ENCODE assay signal across 8 cellular contexts in genomic region chr7:73557397-73558257, GRCh38. TPM values are rescaled to one million over a fixed set of nuclear protein-coding genes. Genes with fewer than 3 reads are reported as not detected.
DNase-seq lines count a peak whose midpoint lies in the region; ATAC-seq and TF ChIP-seq lines count a peak whose summit lies in the region.

BCL7B (minus strand) TSS chr7:73557690; CDS start chr7:73557578, 112 bp downstream.

- DNase-seq in GM23248 = peak; percentile 86
- peak; percentile 88 for DNase-seq in LoVo (ENCODE audit: low spot score)
- peak; percentile 62 to 83 (median 66) for DNase-seq in T-helper 1 cell
- DNase-seq in amygdala (lab: John Stamatoyannopoulos, UW) = peak in 45 of 56 donors; percentile 6 to 82 (median 62)
- DNase-seq in left ventricle myocardium superior = peak; percentile 88
- DNase-seq in psoas muscle = peak; percentile 77 to 88

- H3K36me3 ChIP-seq in ES-I3 (ENCODE audit: insufficient read depth, low read length) = no peaks in the 10 kb centered on the region
- no peaks in the 10 kb centered on the region for H3K36me3 ChIP-seq in GM23248 (ENCODE audit: low read depth)
- H3K36me3 ChIP-seq in psoas muscle (ENCODE audit: insufficient read depth in 1 of 2, low read depth in 1 of 2) = peaks cover 2 to 21% of the 10 kb centered on the region in 2 donors
- no peaks in the 10 kb centered on the region for H3K36me3 ChIP-seq in urinary bladder (ENCODE audit: insufficient read depth)

- peak; percentile 70 for ATAC-seq in left ventricle myocardium superior
- ATAC-seq in psoas muscle = peak; percentile 66 to 74 (median 66)

- H3K27ac ChIP-seq in GM23248 = peak within 1 kb of the TSS; percentile 97
- H3K27ac ChIP-seq in psoas muscle = peak within 1 kb of the TSS; percentile 98
- H3K27ac ChIP-seq in urinary bladder (ENCODE audit: low read depth) = peak within 1 kb of the TSS; percentile 98

- H3K4me3 ChIP-seq in GM23248 = peak within 1 kb of the TSS; percentile 93
- H3K4me3 ChIP-seq in psoas muscle = peak within 1 kb of the TSS; percentile 80
- H3K4me3 ChIP-seq in urinary bladder (ENCODE audit: low read depth, low read length) = peak within 1 kb of the TSS; percentile 83

- H3K9ac ChIP-seq in ES-I3 (ENCODE audit: low read depth, low read length) = peak within 1 kb of the TSS; percentile 87
- H3K9ac ChIP-seq in GM23248 = peak within 1 kb of the TSS; percentile 98

- H4K20me1 ChIP-seq in GM23248 (ENCODE audit: insufficient read depth) = no peaks in the 10 kb centered on the region

- H3K27me3 ChIP-seq in GM23248 (replicated peaks; ENCODE audit: insufficient read depth) = no peaks in the 10 kb centered on the region
- no peaks in the 10 kb centered on the region for H3K27me3 ChIP-seq in psoas muscle (ENCODE audit: insufficient read depth in 3 of 3, low read length in 2 of 3)

- intact Hi-C loops in left ventricle myocardium superior (cut with micrococcal nuclease) (no loop called here), psoas muscle (cut with DNase I) (loop anchor here (1.0 to 5.0 kb wide), 3 partner anchors 21 to 37 kb away; partner anchors contain the start of genes BAZ1B (in 1 of the 2) and TBL2 (in 1 of the 2))

- H3K4me2 ChIP-seq in GM23248 (ENCODE audit: unreplicated experiment) = peak within 1 kb of the TSS; percentile 98

- H3K4me1 ChIP-seq in ES-I3 (ENCODE audit: insufficient read depth, low read length) = no peaks in the 10 kb centered on the region
- peaks cover 21% of the 10 kb centered on the region for H3K4me1 ChIP-seq in GM23248 (ENCODE audit: insufficient read depth)
- peaks cover 39% of the 10 kb centered on the region for H3K4me1 ChIP-seq in psoas muscle
- H3K4me1 ChIP-seq in urinary bladder (ENCODE audit: insufficient read depth) = no peaks in the 10 kb centered on the region

- H3K9me2 ChIP-seq in GM23248 (ENCODE audit: insufficient read depth) = no peaks in the 10 kb centered on the region

- H3K9me3 ChIP-seq in ES-I3 (ENCODE audit: control insufficient read depth, insufficient read depth, low read length) (no peaks in the 10 kb centered on the region), GM23248 (ENCODE audit: low read depth) (no peaks in the 10 kb centered on the region), psoas muscle (no peaks in the 10 kb centered on the region)

- H3F3A ChIP-seq in GM23248 (ENCODE audit: insufficient read depth) = peaks cover 45% of the 10 kb centered on the region

- H2AFZ ChIP-seq in GM23248 = peak within 1 kb of the TSS; percentile 88

- peaks cover 42% of the 10 kb centered on the region for H3K79me2 ChIP-seq in GM23248 (ENCODE audit: insufficient read depth)

- 6 to 10% methylated on average over 34 to 54 of the region's 83 CpGs for WGBS in GM23248 (ENCODE audit: low coverage in 1 of 2, low lambda C conversion rate in 2 of 2, missing lambda C conversion rate in 2 of 2), 2 experiments
- 5 to 7% (median 5%) methylated on average over 48 to 83 of the region's 83 CpGs for WGBS in psoas muscle, 3 donors
- WGBS in urinary bladder = 5% methylated on average over 83 of the region's 83 CpGs

- no peak for TF ChIP-seq CTCF in psoas muscle (IDR thresholded peaks at IDR 0.05)

- in situ Hi-C loops in GM23248 (cut with MboI) = no loop called here

RNA-seq across cellular contexts. Expression of gene BCL7B, which starts in this region (rescaled TPM):
- 23.3 and 24.8 TPM in 2 replicates for total RNA-seq in GM23248 (2014; rRNA removed; shearing (Covaris generic))
- polyA plus RNA-seq in GM23248 (2016; fragmentation: Nextera tagmentation; extraction: Ambion mirVana) (71.8 and 72.6 TPM in 2 replicates), psoas muscle (100 to 1,000 TPM in 2 of 3 donors, 10 to 100 TPM in 1; 88.7 to 130 (median 105) TPM), urinary bladder (79.2 TPM)
- total RNA-seq in left ventricle myocardium superior (80.7 TPM), psoas muscle (10 to 100 TPM; 55.8 to 96.5 (median 88.1) TPM), urinary bladder (6.9 TPM)

Comparison
In these comparisons a context has a peak if more than half of its experiments do, and no peak if none do; other contexts are left out.
1. Peak in every context shown above with its lines: DNase-seq, ATAC-seq, H3K4me3 ChIP-seq and H3K27ac ChIP-seq.